In genomic region chr1:145995148-145995851, GRCh38 we compare ENCODE assay signal across 9 cellular contexts. TPM values are rescaled to one million over a fixed set of nuclear protein-coding genes. Genes with fewer than 3 reads are reported as not detected.
DNase-seq lines count a peak whose midpoint lies in the region; ATAC-seq and TF ChIP-seq lines count a peak whose summit lies in the region.
"Had no signal": no experiment of that assay in that cellular context is flagged by ENCODE, and none has a peak within 500 bp of the region (broad histone marks: within the 10 kb centered on the region; RNA-seq: fewer than 3 reads in every experiment).

No MANE protein-coding gene starts in this region.

- CTCF ChIA-PET in AG04450 (lab: Charles Lee): interaction anchor here (0.5 to 1.0 kb wide), 3 partner anchors 12 to 18 kb away, joined by 3 to 5 read pairs (median 3); no protein-coding TSS in a partner anchor
- CTCF ChIA-PET in MCF 10A (lab: Yijun Ruan, JAX): interaction anchor here (9.0 to 24.2 kb wide), 2 partner anchors 17 kb away, joined by 139 to 773 read pairs; partner anchors contain the start of gene HJV

- TF ChIP-seq CTCF in AG04450 (IDR thresholded peaks at IDR 0.05; ENCODE audit: low read depth, low read length) (no peak), MCF 10A (IDR thresholded peaks at IDR 0.05; ENCODE audit: unreplicated experiment) (no peak), mucosa of descending colon (IDR thresholded peaks at IDR 0.05) (no peak)

- peaks cover 14% of the 10 kb centered on the region for H3K79me2 ChIP-seq in Karpas-422 (ENCODE audit: low read length)

- H3K27ac Mint-ChIP-seq in MCF 10A (ENCODE audit: low read depth, unreplicated experiment): peak overlapping the region; percentile 95

- no TSS peak for BruUV-seq in MCF 10A (replicated peaks; lab: Mats Ljungman, UMichigan)

- peak overlapping the region; percentile 89 for H3K4me3 Mint-ChIP-seq in MCF 10A (ENCODE audit: unreplicated experiment)

- POLR2A ChIA-PET in AG04450 (lab: Yijun Ruan, JAX) (no interaction called here), MCF 10A (lab: Yijun Ruan, JAX) (interaction anchor here (1.2 to 28.8 kb wide), 14 partner anchors 6 to 171 kb away, joined by 3 to 1309 read pairs (median 33); partner anchors contain the start of genes ANKRD34A, LIX1L, NUDT17 and PEX11B)

- H3K4me3 ChIP-seq in AG04450 (ENCODE audit: low read depth, low read length) (peak overlapping the region; percentile 96), Karpas-422 (ENCODE audit: low read length) (peak overlapping the region; percentile 81), mucosa of descending colon (peak overlapping the region; percentile 89)

- ATAC-seq in mucosa of descending colon: no peak
- no peak for ATAC-seq in HG02571 (IDR thresholded peaks at IDR 0.05; ENCODE audit: unreplicated experiment)

- no peaks in the 10 kb centered on the region for H3K9me3 Mint-ChIP-seq in MCF 10A (ENCODE audit: unreplicated experiment)

- no peak for DNase-seq in AG04450 (ENCODE audit: low read depth, low spot score)
- DNase-seq in Karpas-422: peak; percentile 64
- DNase-seq in MCF 10A (ENCODE audit: unreplicated experiment): no peak
- DNase-seq in mucosa of descending colon: no peak
- DNase-seq in epidermal melanocyte (ENCODE audit: insufficient read length, low spot score): no peak
- no peak for DNase-seq in SKM-1 treated with dmso at 0.1 percent for 144 hours (lab: John Stamatoyannopoulos, UW; ENCODE audit: unreplicated experiment)
- no peak for DNase-seq in NCI-H1694 (lab: John Stamatoyannopoulos, UW)
- DNase-seq: activated gamma-delta T cell had no signal

- peak overlapping the region; percentile 86 for H3K4me2 ChIP-seq in Karpas-422 (ENCODE audit: low read depth, low read length, poor library complexity, severe bottlenecking)

- no peaks in the 10 kb centered on the region for H3K9me2 ChIP-seq in Karpas-422 (replicated peaks; ENCODE audit: insufficient read depth, low read length)

- peaks cover 42% of the 10 kb centered on the region for H3K4me1 ChIP-seq in Karpas-422 (ENCODE audit: low read length)
- H3K4me1 ChIP-seq in mucosa of descending colon (ENCODE audit: low read depth): peaks cover 26% of the 10 kb centered on the region

- intact Hi-C loops in MCF 10A (cut with micrococcal nuclease) (no loop called here), mucosa of descending colon (cut with DNase I, micrococcal nuclease) (no loop called here)

- peaks cover 64% of the 10 kb centered on the region for H3K36me3 Mint-ChIP-seq in MCF 10A (ENCODE audit: insufficient read depth, unreplicated experiment)

- peaks cover 48% of the 10 kb centered on the region for H3K4me1 Mint-ChIP-seq in MCF 10A (ENCODE audit: insufficient read depth, unreplicated experiment)

- H3K9me3 ChIP-seq in AG04450 (ENCODE audit: control insufficient read depth, insufficient read depth, low read length): no peaks in the 10 kb centered on the region
- no peaks in the 10 kb centered on the region for H3K9me3 ChIP-seq in Karpas-422 (ENCODE audit: low read length)
- no peaks in the 10 kb centered on the region for H3K9me3 ChIP-seq in mucosa of descending colon

- H4K20me1 ChIP-seq in Karpas-422 (ENCODE audit: insufficient read depth, low read depth, low read length): peaks cover 33% of the 10 kb centered on the region

- peaks cover 34% of the 10 kb centered on the region for H3K36me3 ChIP-seq in Karpas-422 (ENCODE audit: insufficient read depth, low read length)
- H3K36me3 ChIP-seq in mucosa of descending colon (ENCODE audit: low read depth): no peaks in the 10 kb centered on the region

- H3K9ac ChIP-seq in Karpas-422 (ENCODE audit: low read length): peak overlapping the region; percentile 91

- no peak overlapping the region for H2AFZ ChIP-seq in Karpas-422 (ENCODE audit: low read length)

- H3K27me3 ChIP-seq in AG04450 (ENCODE audit: control insufficient read depth, insufficient read depth, low read length) (no peaks in the 10 kb centered on the region), Karpas-422 (ENCODE audit: low read length) (no peaks in the 10 kb centered on the region)

- no peak overlapping the region for H3K27ac ChIP-seq in AG04450 (ENCODE audit: low read depth, low read length)
- H3K27ac ChIP-seq in Karpas-422 (ENCODE audit: low read length): peak overlapping the region; percentile 94

- H3K27me3 Mint-ChIP-seq in MCF 10A (ENCODE audit: insufficient read depth, unreplicated experiment): no peaks in the 10 kb centered on the region

RNA-seq across cellular contexts. Expression of gene TXNIP, which starts 1.1 kb away (rescaled TPM):
- polyA plus RNA-seq in AG04450 (2011; rRNA removed): 156 and 229 TPM in 2 replicates
- 235 and 252 TPM in 2 replicates for polyA minus RNA-seq in AG04450 (2011; rRNA and poly(A)+ RNA removed)
- total RNA-seq in Karpas-422 (2014; rRNA removed; shearing (Covaris generic); ENCODE audit: low replicate concordance): 130 and 269 TPM in 2 replicates
- 576 and 599 TPM in 2 replicates for total RNA-seq in MCF 10A (2022)
- total RNA-seq in mucosa of descending colon: 1,000 to 10,000 TPM in 1 of 3 donors, 100 to 1,000 TPM in 2; 683 to 1,682 (median 830) TPM

RNA-seq across cellular contexts. Expression of gene HJV, which starts 26.2 kb away (rescaled TPM):
- not detected in 2 replicates for polyA plus RNA-seq in AG04450 (2011; rRNA removed)
- not detected in 2 replicates for polyA minus RNA-seq in AG04450 (2011; rRNA and poly(A)+ RNA removed)
- not detected in 2 replicates for total RNA-seq in Karpas-422 (2014; rRNA removed; shearing (Covaris generic); ENCODE audit: low replicate concordance)
- total RNA-seq in MCF 10A (2022) (not detected in 2 replicates), mucosa of descending colon (not detected)

RNA-seq across cellular contexts. Expression of gene POLR3GL, which starts 30.8 kb away (rescaled TPM):
- 23.1 and 25.0 TPM in 2 replicates for polyA plus RNA-seq in AG04450 (2011; rRNA removed)
- polyA minus RNA-seq in AG04450 (2011; rRNA and poly(A)+ RNA removed): 8.7 and 9.9 TPM in 2 replicates
- total RNA-seq in Karpas-422 (2014; rRNA removed; shearing (Covaris generic); ENCODE audit: low replicate concordance): 34.7 and 42.3 TPM in 2 replicates
- 17.6 and 20.9 TPM in 2 replicates for total RNA-seq in MCF 10A (2022)
- total RNA-seq in mucosa of descending colon: 10 to 100 TPM; 15.7 to 26.8 (median 19.5) TPM

RNA-seq across cellular contexts. Expression of gene ANKRD34A, which starts 30.9 kb away (rescaled TPM):
- polyA plus RNA-seq in AG04450 (2011; rRNA removed): 0.83 and 1.2 TPM in 2 replicates
- polyA minus RNA-seq in AG04450 (2011; rRNA and poly(A)+ RNA removed): 1.1 and 1.5 TPM in 2 replicates
- total RNA-seq in Karpas-422 (2014; rRNA removed; shearing (Covaris generic); ENCODE audit: low replicate concordance): 9.0 and 21.5 TPM in 2 replicates
- 2.6 and 3.1 TPM in 2 replicates for total RNA-seq in MCF 10A (2022)
- total RNA-seq in mucosa of descending colon: under 1 TPM; 0.14 to 0.63 (median 0.41) TPM

RNA-seq across cellular contexts. Expression of gene LIX1L, which starts 37.5 kb away (rescaled TPM):
- 39.3 and 47.2 TPM in 2 replicates for polyA plus RNA-seq in AG04450 (2011; rRNA removed)
- 25.7 and 33.3 TPM in 2 replicates for polyA minus RNA-seq in AG04450 (2011; rRNA and poly(A)+ RNA removed)
- total RNA-seq in Karpas-422 (2014; rRNA removed; shearing (Covaris generic); ENCODE audit: low replicate concordance): 35.8 and 49.4 TPM in 2 replicates
- total RNA-seq in MCF 10A (2022) (40.1 and 42.1 TPM in 2 replicates), mucosa of descending colon (10 to 100 TPM in 2 of 3 donors, 1 to 10 TPM in 1; 3.9 to 34.3 (median 10.2) TPM)
